Comparison of ENCODE assay signal across 9 cellular contexts in genomic region chrX:120549483-120550452, GRCh38.
DNase-seq lines count a peak whose midpoint lies in the region; ATAC-seq and TF ChIP-seq lines count a peak whose summit lies in the region.
"Had no signal": no experiment of that assay in that cellular context is flagged by ENCODE, and none has a peak within 500 bp of the region (broad histone marks: within the 10 kb centered on the region; RNA-seq: fewer than 3 reads in every experiment).

No MANE protein-coding gene starts in this region.

- no peak for TF ChIP-seq CTCF in 22Rv1 (IDR thresholded peaks at IDR 0.05)

- no peak for ATAC-seq in HG02970 (IDR thresholded peaks at IDR 0.05; ENCODE audit: low FRiP score, unreplicated experiment)

- peak overlapping the region; percentile 31 for H3K27ac ChIP-seq in 22Rv1

- peak; percentile 89 for DNase-seq in HCEC 1CT
- peak; percentile 24 to 30 for DNase-seq in activated T-cell treated with anti-CD3 and anti-CD28 coated beads, Interleukin-2, amount 50 U/mL, for 48 hours
- peak; percentile 88 for DNase-seq in foreskin melanocyte
- DNase-seq in NCI-H524 (lab: John Stamatoyannopoulos, UW): no peak
- DNase-seq in putamen (ENCODE audit: low spot score): no peak
- no peak for DNase-seq in NCI-H1436 (lab: John Stamatoyannopoulos, UW)
- DNase-seq: activated B cell treated with CpG ODN at 0.5 μM for 24 hours had no signal

Comparison
In these comparisons a context has a peak if more than half of its experiments do, and no peak if none do; other contexts are left out.
1. DNase-seq: peak in HCEC 1CT (single experiment), activated T-cell treated with anti-CD3 and anti-CD28 coated beads, Interleukin-2, amount 50 U/mL, for 48 hours (2 of 2) and foreskin melanocyte (single experiment); none in NCI-H524 (0 of 2), putamen (single experiment) and NCI-H1436 (single experiment).